Comparison of ENCODE assay signal across 8 cellular contexts in the genomic region with DNA sequence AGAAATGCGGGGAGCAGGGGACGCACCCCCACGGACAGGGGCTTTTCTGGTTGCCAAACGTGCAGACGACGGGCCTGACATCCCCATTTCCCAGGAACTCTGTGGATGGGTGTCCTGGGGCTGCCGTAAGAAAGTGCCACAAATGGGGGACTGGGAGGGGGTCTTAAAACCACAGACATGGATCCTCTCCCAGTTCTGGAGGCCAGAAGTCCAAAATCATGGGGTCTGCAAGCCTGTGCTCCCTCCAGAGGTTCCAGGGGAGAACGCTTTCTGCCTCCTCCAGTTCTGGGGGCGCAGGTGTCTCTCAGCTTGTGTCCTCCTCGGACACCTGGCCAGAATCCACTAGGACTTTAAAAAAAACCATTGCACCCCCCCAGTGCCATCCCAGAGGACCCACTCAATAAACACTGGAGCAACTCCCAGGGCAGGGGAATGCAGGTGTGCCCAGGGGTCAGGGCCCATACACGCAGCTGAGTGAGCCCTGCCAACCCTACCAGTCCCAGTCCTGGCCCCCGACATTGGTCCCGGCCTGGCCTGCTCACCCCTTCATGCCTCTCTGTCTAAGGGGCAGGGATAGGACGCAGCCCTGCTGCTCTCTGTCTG.
DNase-seq lines count a peak whose midpoint lies in the region; ATAC-seq and TF ChIP-seq lines count a peak whose summit lies in the region.

No MANE protein-coding gene starts in this region.

- TF ChIP-seq POLR2A in gastrocnemius medialis (IDR thresholded peaks at IDR 0.05): no peak

- H3K27ac ChIP-seq in CD8-positive, alpha-beta T cell (ENCODE audit: low read depth, low read length): no peak overlapping the region
- H3K27ac ChIP-seq in ascending aorta (peak overlapping the region; percentile 84 to 90), iPS-18a (ENCODE audit: low read length) (no peak overlapping the region), gastrocnemius medialis (peak overlapping the region; percentile 81 to 89 (median 88))

- H3K4me1 ChIP-seq in CD8-positive, alpha-beta T cell (ENCODE audit: insufficient read depth, low read length): peaks cover 11% of the 10 kb centered on the region
- H3K4me1 ChIP-seq in ascending aorta (peaks cover 13 to 40% of the 10 kb centered on the region in 2 donors), iPS-18a (ENCODE audit: control insufficient read depth, low read depth, low read length) (peaks cover 13% of the 10 kb centered on the region), gastrocnemius medialis (peaks cover 32 to 38% of the 10 kb centered on the region in 2 donors)

- CTCF ChIA-PET in CD8-positive, alpha-beta T cell (lab: Charles Lee): interaction anchor here (0.6 to 7.3 kb wide), 18 partner anchors 10 to 188 kb away, joined by 3 to 82 read pairs (median 4); a partner anchor contains a TSS

- H3K4me3 Mint-ChIP-seq in CD8-positive, alpha-beta T cell: no peak overlapping the region

- no peak for DNase-seq in CD8-positive, alpha-beta T cell
- DNase-seq in ascending aorta (ENCODE audit: low spot score in 2 of 2) (peak in 1 of 2 donors; percentile 63), gastrocnemius medialis (no peak), MV-4-11 (lab: John Stamatoyannopoulos, UW) (no peak), NCI-H187 treated with DMSO at 0.1 percent for 48 hours (lab: John Stamatoyannopoulos, UW) (no peak)

- peaks cover 2% of the 10 kb centered on the region for H3K9me3 Mint-ChIP-seq in CD8-positive, alpha-beta T cell

- peaks cover 2% of the 10 kb centered on the region for H3K4me1 Mint-ChIP-seq in CD8-positive, alpha-beta T cell (ENCODE audit: low read depth)

- intact Hi-C loops in CD8-positive, alpha-beta T cell (cut with DNase I, micrococcal nuclease): loop anchor here (1.0 to 2.0 kb wide), 3 partner anchors 32 to 105 kb away; no protein-coding TSS in a partner anchor
- intact Hi-C loops in ascending aorta (cut with DNase I) (loop anchor here (1.0 to 2.0 kb wide), 5 partner anchors 20 to 105 kb away; no protein-coding TSS in a partner anchor), gastrocnemius medialis (cut with DNase I; ENCODE audit: low total_unique reads) (loop anchor here (1.0 kb wide), 4 partner anchors 32 to 105 kb away; no protein-coding TSS in a partner anchor)

- ATAC-seq in CD8-positive, alpha-beta T cell: no peak
- no peak for ATAC-seq in gastrocnemius medialis
- no peak for ATAC-seq in HG03135 (IDR thresholded peaks at IDR 0.05; ENCODE audit: unreplicated experiment)
- ATAC-seq in HG02938 (IDR thresholded peaks at IDR 0.05; ENCODE audit: unreplicated experiment): no peak

- peak overlapping the region; percentile 49 for H3K4me3 ChIP-seq in CD8-positive, alpha-beta T cell (ENCODE audit: low read depth, low read length)
- H3K4me3 ChIP-seq in ascending aorta (peak overlapping the region; percentile 50 to 60), iPS-18a (ENCODE audit: low read length) (peak overlapping the region; percentile 63), gastrocnemius medialis (peak overlapping the region; percentile 55 to 66 (median 60))

- H3K36me3 ChIP-seq in CD8-positive, alpha-beta T cell (ENCODE audit: insufficient read depth, low read length): no peaks in the 10 kb centered on the region
- H3K36me3 ChIP-seq in ascending aorta (no peaks in the 10 kb centered on the region), iPS-18a (ENCODE audit: control insufficient read depth, low read depth, low read length) (no peaks in the 10 kb centered on the region), gastrocnemius medialis (no peaks in the 10 kb centered on the region)

- H3K9ac ChIP-seq in iPS-18a (ENCODE audit: low read length): no peak overlapping the region

- H3K27ac Mint-ChIP-seq in CD8-positive, alpha-beta T cell: no peak overlapping the region

- peaks cover 3% of the 10 kb centered on the region for H3K36me3 Mint-ChIP-seq in CD8-positive, alpha-beta T cell

- peak; percentile 6 for TF ChIP-seq CTCF in CD8-positive, alpha-beta T cell (IDR thresholded peaks at IDR 0.05)
- TF ChIP-seq CTCF in ascending aorta (IDR thresholded peaks at IDR 0.05) (peak in 1 of 3 experiments; percentile 22), gastrocnemius medialis (IDR thresholded peaks at IDR 0.05 in 4 of 5, conservative IDR thresholded peaks at IDR 0.05 in 1 of 5) (peak in 2 of 5 experiments; percentile 31 to 42)

- H3K9me3 ChIP-seq in CD8-positive, alpha-beta T cell (ENCODE audit: low read length): no peaks in the 10 kb centered on the region
- H3K9me3 ChIP-seq in ascending aorta (no peaks in the 10 kb centered on the region), iPS-18a (ENCODE audit: control insufficient read depth, low read depth, low read length) (no peaks in the 10 kb centered on the region), gastrocnemius medialis (no peaks in the 10 kb centered on the region)

- H3K27me3 Mint-ChIP-seq in CD8-positive, alpha-beta T cell (ENCODE audit: low read depth): no peaks in the 10 kb centered on the region

- POLR2A ChIA-PET in CD8-positive, alpha-beta T cell (lab: Charles Lee): interaction anchor here (0.6 to 3.2 kb wide), 8 partner anchors 16 to 103 kb away, joined by 3 to 45 read pairs (median 4); a partner anchor contains a TSS

- in situ Hi-C loops in gastrocnemius medialis (cut with MboI; ENCODE audit: low sequenced_read_pairs in 4 of 4): loop anchor here (5.0 to 10.0 kb wide), 3 partner anchors 102 to 115 kb away; a partner anchor contains a TSS

- no peaks in the 10 kb centered on the region for H3K27me3 ChIP-seq in CD8-positive, alpha-beta T cell (ENCODE audit: insufficient read depth, low read length)
- H3K27me3 ChIP-seq in ascending aorta (no peaks in the 10 kb centered on the region), iPS-18a (ENCODE audit: control insufficient read depth, insufficient read depth, low read length) (peaks cover 18% of the 10 kb centered on the region), gastrocnemius medialis (no peaks in the 10 kb centered on the region)

Comparison
In these comparisons a context has a peak if more than half of its experiments do, and no peak if none do; other contexts are left out.
1. H3K27ac ChIP-seq: peak in ascending aorta (2 of 2) and gastrocnemius medialis (4 of 4); none in CD8-positive, alpha-beta T cell (single experiment) and iPS-18a (single experiment).
2. Peak in every context shown above with its lines, with median percentiles within 50 percentile points of each other: H3K4me3 ChIP-seq.